In the genomic region with DNA sequence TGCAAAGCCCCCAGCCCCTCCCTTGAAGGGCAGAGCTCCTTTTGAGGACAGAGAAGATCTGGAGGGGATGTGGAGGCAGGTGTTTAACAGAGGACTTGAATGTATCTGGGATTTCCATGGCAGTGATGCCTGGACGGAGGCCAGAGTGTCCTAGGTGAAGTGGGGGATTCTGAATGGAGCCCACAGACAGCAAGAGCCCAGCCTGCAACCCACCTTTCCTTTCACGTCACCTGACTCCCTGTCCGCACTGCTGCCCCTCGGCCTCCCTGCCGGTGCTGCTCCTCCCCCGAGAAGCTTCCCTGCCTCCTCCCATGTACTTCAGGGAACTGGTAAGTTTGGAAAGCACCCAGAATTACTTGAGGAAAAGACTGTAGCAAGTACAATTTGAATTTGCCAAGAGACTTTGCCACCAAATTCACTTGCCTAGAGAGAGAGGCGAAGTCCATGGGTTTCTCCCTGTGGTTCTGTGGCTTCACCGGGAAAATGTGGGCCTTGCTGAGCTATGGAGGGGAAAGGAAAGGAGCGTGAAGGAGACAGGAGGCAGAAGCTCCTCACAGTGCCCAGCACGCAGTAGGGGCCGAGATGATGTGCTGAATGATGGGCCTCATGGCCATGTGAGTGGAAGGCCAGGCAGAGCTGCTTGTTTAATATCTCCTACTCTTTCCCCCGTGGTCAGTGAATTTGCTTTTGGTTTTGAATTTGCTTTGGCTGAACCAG, we compare ENCODE assay signal across 19 cellular contexts.
"Had no signal": no experiment of that assay in that cellular context is flagged by ENCODE, and none has a peak within 500 bp of the region (broad histone marks: within the 10 kb centered on the region; RNA-seq: fewer than 3 reads in every experiment).

No MANE protein-coding gene starts in this region.

- H3K36me3 ChIP-seq: gastrocnemius medialis had no signal

- H3K4me1 Mint-ChIP-seq: activated B cell treated with CpG ODN at 0.5 μM for 24 hours had no signal

- H3K9me3 Mint-ChIP-seq: activated B cell treated with CpG ODN at 0.5 μM for 24 hours; activated T-cell treated with anti-CD3 and anti-CD28 coated beads, Interleukin-2, amount 50 U/mL, for 24 hours; naive B cell; stimulated activated naive CD8-positive, alpha-beta T cell treated with anti-CD3 and anti-CD28 coated beads, Interleukin-15, Interleukin-2, amounts not matched to agents 100 ng/mL and 50 ng/mL, for 24 hours had no signal

- H3K4me3 Mint-ChIP-seq: activated B cell treated with CpG ODN at 0.5 μM for 24 hours; activated T-cell treated with anti-CD3 and anti-CD28 coated beads, Interleukin-2, amount 50 U/mL, for 24 hours; naive B cell; stimulated activated naive CD8-positive, alpha-beta T cell treated with anti-CD3 and anti-CD28 coated beads, Interleukin-15, Interleukin-2, amounts not matched to agents 100 ng/mL and 50 ng/mL, for 24 hours had no signal

- ATAC-seq: activated naive CD4-positive, alpha-beta T cell treated with anti-CD3 and anti-CD28 coated beads, Interleukin-2, amount 50 U/mL, for 72 hours; body of pancreas; gastrocnemius medialis had no signal

- H3K27ac Mint-ChIP-seq: activated B cell treated with CpG ODN at 0.5 μM for 24 hours; activated T-cell treated with anti-CD3 and anti-CD28 coated beads, Interleukin-2, amount 50 U/mL, for 24 hours; stimulated activated naive CD8-positive, alpha-beta T cell treated with anti-CD3 and anti-CD28 coated beads, Interleukin-15, Interleukin-2, amounts not matched to agents 100 ng/mL and 50 ng/mL, for 24 hours had no signal

- H3K27me3 ChIP-seq: body of pancreas, gastrocnemius medialis had no signal

- H3K27me3 Mint-ChIP-seq: activated B cell treated with CpG ODN at 0.5 μM for 24 hours; activated T-cell treated with anti-CD3 and anti-CD28 coated beads, Interleukin-2, amount 50 U/mL, for 24 hours; stimulated activated naive CD8-positive, alpha-beta T cell treated with anti-CD3 and anti-CD28 coated beads, Interleukin-15, Interleukin-2, amounts not matched to agents 100 ng/mL and 50 ng/mL, for 24 hours had no signal

- H3K9me3 ChIP-seq: body of pancreas, gastrocnemius medialis, psoas muscle had no signal

- H3K27ac ChIP-seq: body of pancreas, epithelial cell of prostate, gastrocnemius medialis, psoas muscle had no signal

- H3K36me3 Mint-ChIP-seq: activated naive CD4-positive, alpha-beta T cell treated with anti-CD3 and anti-CD28 coated beads, Interleukin-2, amount 50 U/mL, for 72 hours; naive B cell had no signal

- DNase-seq: activated B cell treated with CpG ODN at 0.5 μM for 24 hours; activated effector memory CD4-positive, alpha-beta T cell treated with anti-CD3 and anti-CD28 coated beads, Interleukin-2, amount 50 U/mL, for 16 hours; activated T-cell treated with anti-CD3 and anti-CD28 coated beads, Interleukin-2, amount 50 U/mL, for 24 hours; amniotic stem cell; body of pancreas; central memory CD4-positive, alpha-beta T cell; cortex of kidney; effector memory CD4-positive, alpha-beta T cell; gastrocnemius medialis; naive B cell; occipital lobe; psoas muscle; stimulated activated CD4-positive, alpha-beta T cell treated with anti-CD3 and anti-CD28 coated beads, Interleukin-4, amount 100 ng/mL, for 1 hour; stimulated activated CD8-positive, alpha-beta memory T cell treated with anti-CD3 and anti-CD28 coated beads, Interleukin-4, amount 100 ng/mL, for 48 hours; T-helper 1 cell had no signal

- H3K4me1 ChIP-seq: body of pancreas, gastrocnemius medialis, psoas muscle had no signal

- H3K4me3 ChIP-seq: body of pancreas, gastrocnemius medialis, lung, psoas muscle had no signal
